ENCODE assay signal across 8 cellular contexts in the genomic region with DNA sequence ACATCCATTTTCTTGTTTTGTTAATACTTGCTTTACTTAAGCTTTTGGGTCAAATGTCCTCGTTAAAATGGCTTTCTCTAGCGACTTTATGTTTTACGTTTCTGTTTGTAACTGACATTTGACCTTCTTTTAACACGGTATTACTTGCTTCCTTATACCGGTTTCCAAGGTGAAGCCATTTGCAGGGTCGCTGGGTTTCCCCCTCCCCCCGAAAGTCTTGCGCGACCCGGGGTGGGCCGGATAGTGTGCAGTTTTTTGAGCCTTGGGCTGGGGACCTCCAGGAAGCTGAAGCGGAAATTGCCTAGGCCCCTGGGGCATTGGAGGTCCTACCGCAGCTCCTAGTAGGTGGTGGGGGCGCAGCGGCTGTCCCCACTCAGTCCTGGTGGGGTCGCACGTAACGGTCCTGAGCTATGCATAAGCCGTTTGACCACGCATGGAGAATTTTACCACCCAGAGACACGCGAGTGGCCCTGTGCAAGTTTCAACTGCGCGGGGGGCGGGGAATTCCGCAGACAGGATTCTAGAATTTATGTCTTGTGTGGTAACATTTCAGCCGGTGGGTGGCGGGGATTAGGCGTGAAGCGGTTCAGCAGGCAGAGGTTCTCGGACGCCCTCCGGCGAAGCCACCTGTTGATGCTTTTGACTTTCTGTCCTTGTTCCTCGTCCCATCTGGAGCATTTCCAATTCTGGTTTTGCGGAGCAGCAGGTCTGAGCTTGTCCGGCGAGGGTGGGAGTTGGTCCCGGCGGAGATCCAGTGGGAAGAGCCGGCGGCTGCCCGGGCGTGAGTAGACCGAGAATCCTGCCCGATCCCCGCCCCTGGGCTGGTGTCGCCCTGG. TPM values are rescaled to one million over a fixed set of nuclear protein-coding genes. Genes with fewer than 3 reads are reported as not detected.
DNase-seq lines count a peak whose midpoint lies in the region; ATAC-seq and TF ChIP-seq lines count a peak whose summit lies in the region.

No MANE protein-coding gene starts in this region.

- H3K27me3 ChIP-seq in foreskin keratinocyte (no peaks in the 10 kb centered on the region), neutrophil (no peaks in the 10 kb centered on the region), testis (no peaks in the 10 kb centered on the region)

- peak overlapping the region; percentile 84 to 98 for H3K4me3 ChIP-seq in neutrophil (ENCODE audit: low read depth in 1 of 2, low read length in 1 of 2)
- peak overlapping the region; percentile 91 to 99 for H3K4me3 ChIP-seq in testis

- peak; percentile 90 for DNase-seq in DMS 273 treated with DMSO at 0.1 percent for 48 hours (lab: John Stamatoyannopoulos, UW)
- peak; percentile 94 for DNase-seq in HT-29 (ENCODE audit: low spot score)
- DNase-seq in RPMI8226 = peak; percentile 95
- DNase-seq in activated effector memory CD4-positive, alpha-beta T cell treated with anti-CD3 and anti-CD28 coated beads, Interleukin-2, amount 50 U/mL, for 16 hours = peak; percentile 95
- DNase-seq in foreskin keratinocyte = peak; percentile 89 to 95
- DNase-seq in testis = peak; percentile 95

- H3K36me3 ChIP-seq in neutrophil (peaks cover 26% of the 10 kb centered on the region), testis (ENCODE audit: low read depth, missing control alignments) (no peaks in the 10 kb centered on the region)

- H3K9me3 ChIP-seq in neutrophil (no peaks in the 10 kb centered on the region), testis (no peaks in the 10 kb centered on the region)

- H3K4me1 ChIP-seq in foreskin keratinocyte (peaks cover 8% of the 10 kb centered on the region), neutrophil (ENCODE audit: control insufficient read depth in 1 of 2, insufficient read depth in 1 of 2, low read depth in 1 of 2, low read length in 1 of 2) (peaks cover 43 to 50% of the 10 kb centered on the region in 2 experiments), testis (peaks cover 41% of the 10 kb centered on the region)

- intact Hi-C loops in testis (cut with DNase I; ENCODE audit: low total_unique reads) = loop anchor here (5.0 kb wide), 1 partner anchor 39 kb away; no protein-coding TSS in a partner anchor

- H3K27ac ChIP-seq in foreskin keratinocyte (peak overlapping the region; percentile 99), neutrophil (peak overlapping the region; percentile 99), testis (peak overlapping the region; percentile 97 to 100)

- ATAC-seq in GM21360 (IDR thresholded peaks at IDR 0.05; ENCODE audit: unreplicated experiment) = peak; percentile 37
- peak; percentile 71 for ATAC-seq in foreskin keratinocyte

- peak; percentile 75 for TF ChIP-seq CTCF in foreskin keratinocyte (conservative IDR thresholded peaks at IDR 0.05)
- TF ChIP-seq CTCF in neutrophil (IDR thresholded peaks at IDR 0.05) = no peak
- peak; percentile 23 to 52 (median 40) for TF ChIP-seq CTCF in testis (IDR thresholded peaks at IDR 0.05)

- TF ChIP-seq POLR2A in testis (IDR thresholded peaks at IDR 0.05) = no peak

- 0 to 1% methylated on average over 25 to 47 of the region's 48 CpGs for WGBS in testis, 2 donors

RNA-seq across cellular contexts. Expression of gene CFLAR, which starts 2.4 kb away (rescaled TPM):
- total RNA-seq in HT-29 (2014; rRNA removed; shearing (Covaris generic)) = 30.6 and 41.2 TPM in 2 replicates
- total RNA-seq in foreskin keratinocyte (38.0 and 44.2 TPM in 2 replicates), testis (100 to 1,000 TPM; 117 to 137 TPM)
- polyA plus RNA-seq in foreskin keratinocyte (17.2 and 22.2 TPM in 2 replicates), testis (ENCODE audit: insufficient read depth, low read depth, low replicate concordance) (51.1 TPM)

RNA-seq across cellular contexts. Expression of gene NDUFB3, which starts 46.5 kb away (rescaled TPM):
- 75.3 and 82.9 TPM in 2 replicates for total RNA-seq in HT-29 (2014; rRNA removed; shearing (Covaris generic))
- 137 and 143 TPM in 2 replicates for total RNA-seq in foreskin keratinocyte
- polyA plus RNA-seq in foreskin keratinocyte = 175 and 176 TPM in 2 replicates
- total RNA-seq in testis = 10 to 100 TPM; 46.8 to 56.2 TPM
- polyA plus RNA-seq in testis (ENCODE audit: insufficient read depth, low read depth, low replicate concordance) = 129 TPM

RNA-seq across cellular contexts. Expression of gene HYCC2, which starts 46.9 kb away (rescaled TPM):
- 2.8 and 4.0 TPM in 2 replicates for total RNA-seq in HT-29 (2014; rRNA removed; shearing (Covaris generic))
- 7.8 and 9.4 TPM in 2 replicates for total RNA-seq in foreskin keratinocyte
- 0.93 and 1.1 TPM in 2 replicates for polyA plus RNA-seq in foreskin keratinocyte
- total RNA-seq in testis = 10 to 100 TPM; 26.8 to 27.9 TPM
- polyA plus RNA-seq in testis (ENCODE audit: insufficient read depth, low read depth, low replicate concordance) = 10.7 TPM

Comparison
In these comparisons a context has a peak if more than half of its experiments do, and no peak if none do; other contexts are left out.
1. Peak in every context shown above with its lines: DNase-seq, ATAC-seq, H3K4me3 ChIP-seq and H3K27ac ChIP-seq.